In genomic region chr1:169809370-169810095, GRCh38 we compare ENCODE assay signal across 9 cellular contexts. TPM values are rescaled to one million over a fixed set of nuclear protein-coding genes. Genes with fewer than 3 reads are reported as not detected.
DNase-seq lines count a peak whose midpoint lies in the region; TF ChIP-seq lines count a peak whose summit lies in the region.
"Had no signal": no experiment of that assay in that cellular context is flagged by ENCODE, and none has a peak within 500 bp of the region (broad histone marks: within the 10 kb centered on the region; RNA-seq: fewer than 3 reads in every experiment).

No MANE protein-coding gene starts in this region.

- H3K36me3 Mint-ChIP-seq in activated CD4-positive, alpha-beta T cell treated with anti-CD3 and anti-CD28 coated beads, Interleukin-2, amount 10 ng/mL, durations not matched to agents 24 days and 14 days (ENCODE audit: low read depth) = peaks cover 34% of the 10 kb centered on the region
- no peaks in the 10 kb centered on the region for H3K36me3 Mint-ChIP-seq in glutamatergic neuron (ENCODE audit: unreplicated experiment)

- no peaks in the 10 kb centered on the region for H3K4me1 ChIP-seq in cardiac muscle cell (ENCODE audit: low read depth)

- no peaks in the 10 kb centered on the region for H3K9me3 ChIP-seq in cardiac muscle cell (ENCODE audit: low read depth)

- H3K4me1 Mint-ChIP-seq in activated CD4-positive, alpha-beta T cell treated with anti-CD3 and anti-CD28 coated beads, Interleukin-2, amount 10 ng/mL, durations not matched to agents 24 days and 14 days = peaks cover 7% of the 10 kb centered on the region
- no peaks in the 10 kb centered on the region for H3K4me1 Mint-ChIP-seq in glutamatergic neuron (ENCODE audit: low read depth, unreplicated experiment)

- H3K9me3 Mint-ChIP-seq in activated CD4-positive, alpha-beta T cell treated with anti-CD3 and anti-CD28 coated beads, Interleukin-2, amount 10 ng/mL, durations not matched to agents 24 days and 14 days = peaks cover 4% of the 10 kb centered on the region
- H3K9me3 Mint-ChIP-seq in glutamatergic neuron (ENCODE audit: unreplicated experiment) = no peaks in the 10 kb centered on the region
- H3K9me3 Mint-ChIP-seq: stimulated activated naive CD8-positive, alpha-beta T cell treated with anti-CD3 and anti-CD28 coated beads, Interleukin-15, Interleukin-2, amounts not matched to agents 100 ng/mL and 50 ng/mL, for 24 hours had no signal

- TF ChIP-seq CTCF in cardiac muscle cell (IDR thresholded peaks at IDR 0.05; ENCODE audit: low read depth, low read length) (peak; percentile 46), glutamatergic neuron (IDR thresholded peaks at IDR 0.05; ENCODE audit: partially characterized antibody, unreplicated experiment) (peak; percentile 77)

- intact Hi-C loops in cardiac septum (cut with DNase I) = loop anchor here (2.0 to 5.0 kb wide), 2 partner anchors 209 to 257 kb away; no protein-coding TSS in a partner anchor
- intact Hi-C loops in activated CD4-positive, alpha-beta T cell treated with anti-CD3 and anti-CD28 coated beads, Interleukin-2, amount 10 ng/mL, durations not matched to agents 24 days and 14 days (cut with micrococcal nuclease) = loop anchor here (1.0 to 5.0 kb wide), 4 partner anchors 97 to 257 kb away; partner anchors contain the start of genes F5 and SELL

- no peak overlapping the region for H3K27ac Mint-ChIP-seq in activated CD4-positive, alpha-beta T cell treated with anti-CD3 and anti-CD28 coated beads, Interleukin-2, amount 10 ng/mL, durations not matched to agents 24 days and 14 days
- no peak overlapping the region for H3K27ac Mint-ChIP-seq in glutamatergic neuron (ENCODE audit: unreplicated experiment)
- H3K27ac Mint-ChIP-seq: stimulated activated naive CD8-positive, alpha-beta T cell treated with anti-CD3 and anti-CD28 coated beads, Interleukin-15, Interleukin-2, amounts not matched to agents 100 ng/mL and 50 ng/mL, for 24 hours had no signal

- peak; percentile 46 to 61 for DNase-seq in cardiac muscle cell (ENCODE audit: low read depth in 1 of 2, low spot score in 1 of 2)
- no peak for DNase-seq in cardiac septum (ENCODE audit: low spot score)
- DNase-seq in M059J (ENCODE audit: low read depth) = peak; percentile 36
- peak; percentile 63 for DNase-seq in activated CD4-positive, alpha-beta T cell treated with anti-CD3 and anti-CD28 coated beads, Interleukin-2, amount 10 ng/mL, durations not matched to agents 24 days and 14 days
- DNase-seq in glutamatergic neuron = no peak
- peak; percentile 11 to 32 for DNase-seq in stimulated activated CD4-positive, alpha-beta T cell treated with anti-CD3 and anti-CD28 coated beads, Interleukin-2, amount 100 ng/mL, for 24 hours
- DNase-seq in NCI-H2029 (lab: John Stamatoyannopoulos, UW) = no peak
- DNase-seq in C1 segment of cervical spinal cord (lab: John Stamatoyannopoulos, UW) = no peak

- no peaks in the 10 kb centered on the region for H3K27me3 Mint-ChIP-seq in activated CD4-positive, alpha-beta T cell treated with anti-CD3 and anti-CD28 coated beads, Interleukin-2, amount 10 ng/mL, durations not matched to agents 24 days and 14 days
- H3K27me3 Mint-ChIP-seq in glutamatergic neuron (ENCODE audit: unreplicated experiment) = no peaks in the 10 kb centered on the region
- H3K27me3 Mint-ChIP-seq: stimulated activated naive CD8-positive, alpha-beta T cell treated with anti-CD3 and anti-CD28 coated beads, Interleukin-15, Interleukin-2, amounts not matched to agents 100 ng/mL and 50 ng/mL, for 24 hours had no signal

- no peak overlapping the region for H3K27ac ChIP-seq in cardiac muscle cell

- H3K27me3 ChIP-seq in cardiac muscle cell = no peaks in the 10 kb centered on the region

- H3K4me3 Mint-ChIP-seq in activated CD4-positive, alpha-beta T cell treated with anti-CD3 and anti-CD28 coated beads, Interleukin-2, amount 10 ng/mL, durations not matched to agents 24 days and 14 days = no peak overlapping the region
- H3K4me3 Mint-ChIP-seq in glutamatergic neuron (ENCODE audit: unreplicated experiment) = no peak overlapping the region
- H3K4me3 Mint-ChIP-seq: stimulated activated naive CD8-positive, alpha-beta T cell treated with anti-CD3 and anti-CD28 coated beads, Interleukin-15, Interleukin-2, amounts not matched to agents 100 ng/mL and 50 ng/mL, for 24 hours had no signal

- H3K36me3 ChIP-seq in cardiac muscle cell = peaks cover 12% of the 10 kb centered on the region

- H3K4me3 ChIP-seq in cardiac muscle cell = no peak overlapping the region

RNA-seq across cellular contexts. Expression of gene METTL18, which starts 14.8 kb away (rescaled TPM):
- total RNA-seq in cardiac muscle cell = 4.0 and 4.5 TPM in 2 replicates
- polyA plus RNA-seq in cardiac muscle cell = 9.5 and 10.8 TPM in 2 replicates
- total RNA-seq in cardiac septum = 4.2 TPM
- 3.4 and 5.4 TPM in 2 replicates for total RNA-seq in M059J (2014; rRNA removed; shearing (Covaris generic))
- 9.3 and 10.3 TPM in 2 replicates for total RNA-seq in activated CD4-positive, alpha-beta T cell treated with anti-CD3 and anti-CD28 coated beads, Interleukin-2, amount 10 ng/mL, durations not matched to agents 24 days and 14 days
- total RNA-seq in glutamatergic neuron (ENCODE audit: unreplicated experiment) = 5.1 TPM

Comparison
In these comparisons a context has a peak if more than half of its experiments do, and no peak if none do; other contexts are left out.
1. DNase-seq: peak in cardiac muscle cell (2 of 2), M059J (single experiment), activated CD4-positive, alpha-beta T cell treated with anti-CD3 and anti-CD28 coated beads, Interleukin-2, amount 10 ng/mL, durations not matched to agents 24 days and 14 days (single experiment) and stimulated activated CD4-positive, alpha-beta T cell treated with anti-CD3 and anti-CD28 coated beads, Interleukin-2, amount 100 ng/mL, for 24 hours (2 of 2); none in cardiac septum (single experiment), glutamatergic neuron (single experiment), NCI-H2029 (single experiment) and C1 segment of cervical spinal cord (0 of 14).